In the genomic region with DNA sequence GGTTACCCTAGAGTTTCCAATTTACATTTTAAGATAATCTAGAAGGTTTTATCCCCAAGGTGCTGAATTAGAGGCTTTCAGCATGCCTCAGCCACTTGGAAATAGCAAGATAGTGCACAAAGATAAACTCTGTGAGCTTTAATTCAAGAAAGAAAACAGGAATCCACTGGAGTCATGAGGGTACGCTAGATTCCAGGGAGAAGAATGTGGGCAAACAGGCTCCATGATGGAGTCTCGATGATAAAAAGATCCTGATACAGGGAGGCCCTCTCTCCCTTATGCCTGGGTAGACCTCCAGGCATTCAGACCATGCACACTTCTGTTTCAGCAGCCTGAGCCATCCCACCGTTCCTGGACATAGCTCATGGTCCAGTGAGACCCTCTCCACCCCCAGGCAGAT, we compare ENCODE assay signal across 20 cellular contexts.
"Had no signal": no experiment of that assay in that cellular context is flagged by ENCODE, and none has a peak within 500 bp of the region (broad histone marks: within the 10 kb centered on the region; RNA-seq: fewer than 3 reads in every experiment).

No MANE protein-coding gene starts in this region.

- DNase-seq: colonic mucosa; cortex of kidney; effector CD8-positive, alpha-beta T cell; effector memory CD8-positive, alpha-beta T cell; esophagus squamous epithelium; foreskin fibroblast; foreskin melanocyte; gastrocnemius medialis; glutamatergic neuron; head of caudate nucleus; heart right ventricle; hippocampal formation; left cardiac atrium; left lung; left ventricle myocardium superior; lower lobe of right lung; mesenchymal stem cell; mucosa of descending colon; naive B cell had no signal

- ATAC-seq: effector memory CD8-positive, alpha-beta T cell; gastrocnemius medialis; left cardiac atrium; left ventricle myocardium superior had no signal

- H3K9me3 ChIP-seq: colonic mucosa, esophagus squamous epithelium, gastrocnemius medialis, heart right ventricle, left lung, lower lobe of right lung, mucosa of descending colon had no signal

- H3K4me1 ChIP-seq: colonic mucosa, esophagus squamous epithelium, gastrocnemius medialis, heart right ventricle, left lung, lower lobe of right lung had no signal

- H3K4me3 ChIP-seq: colonic mucosa, esophagus squamous epithelium, gastrocnemius medialis, heart right ventricle, left lung, lower lobe of right lung, mucosa of descending colon had no signal

- H3K27ac ChIP-seq: colonic mucosa, epithelial cell of prostate, esophagus squamous epithelium, gastrocnemius medialis, heart right ventricle, left lung, lower lobe of right lung had no signal

- H3K27me3 ChIP-seq: colonic mucosa, esophagus squamous epithelium, gastrocnemius medialis, heart right ventricle, left lung had no signal

- H3K36me3 ChIP-seq: colonic mucosa, esophagus squamous epithelium, gastrocnemius medialis, heart right ventricle, left lung, lower lobe of right lung had no signal
